In the genomic region with DNA sequence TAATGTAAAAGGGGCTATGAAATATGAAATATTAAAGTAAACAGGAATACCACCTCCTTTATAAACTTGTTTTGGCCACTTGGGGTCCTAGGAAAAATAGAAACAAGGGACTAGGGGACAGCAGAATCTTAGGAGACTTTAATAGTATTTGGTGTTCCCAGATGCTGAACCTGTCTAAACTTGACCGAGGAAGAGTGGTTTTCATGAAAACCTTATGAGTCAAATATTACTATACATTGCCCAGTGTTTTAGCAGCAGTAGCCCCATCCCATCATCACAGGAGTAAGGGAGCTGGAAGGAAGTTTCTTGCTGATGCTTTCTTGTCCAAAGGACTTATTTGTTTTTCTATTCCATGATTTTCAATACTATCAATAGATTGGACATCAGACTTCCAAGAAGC, we compare ENCODE assay signal across 18 cellular contexts.
"Had no signal": no experiment of that assay in that cellular context is flagged by ENCODE, and none has a peak within 500 bp of the region (broad histone marks: within the 10 kb centered on the region; RNA-seq: fewer than 3 reads in every experiment).

No MANE protein-coding gene starts in this region.

- H3K4me1 ChIP-seq: SJSA1 had no signal

- H3K9me3 ChIP-seq: MG63, SJSA1 had no signal

- H3K27ac ChIP-seq: SJSA1, SK-N-MC had no signal

- H3K36me3 ChIP-seq: MG63, SJSA1 had no signal

- H3K4me3 ChIP-seq: MG63, SJSA1, SK-N-MC had no signal

- DNase-seq: KBM-7; NCI-H1092; NCI-H1105 treated with DMSO at 0.1 percent for 48 hours; NCI-H1417 treated with DMSO at 0.1 percent for 48 hours; NCI-H146; NCI-H1694 treated with DMSO at 0.1 percent for 48 hours; NCI-H2029; NCI-H2081 treated with DMSO at 0.1 percent for 48 hours; NCI-H2171; NCI-H510A; NK-92 treated with Interleukin-12 subunit alpha and Interleukin-12 subunit beta, amount 100 ng/mL, for 24 hours; PC-3; Right ventricle myocardium superior; SIG-M5 had no signal

- ATAC-seq: Panc1, PC-3 had no signal
